ENCODE assay signal across 8 cellular contexts in the genomic region with DNA sequence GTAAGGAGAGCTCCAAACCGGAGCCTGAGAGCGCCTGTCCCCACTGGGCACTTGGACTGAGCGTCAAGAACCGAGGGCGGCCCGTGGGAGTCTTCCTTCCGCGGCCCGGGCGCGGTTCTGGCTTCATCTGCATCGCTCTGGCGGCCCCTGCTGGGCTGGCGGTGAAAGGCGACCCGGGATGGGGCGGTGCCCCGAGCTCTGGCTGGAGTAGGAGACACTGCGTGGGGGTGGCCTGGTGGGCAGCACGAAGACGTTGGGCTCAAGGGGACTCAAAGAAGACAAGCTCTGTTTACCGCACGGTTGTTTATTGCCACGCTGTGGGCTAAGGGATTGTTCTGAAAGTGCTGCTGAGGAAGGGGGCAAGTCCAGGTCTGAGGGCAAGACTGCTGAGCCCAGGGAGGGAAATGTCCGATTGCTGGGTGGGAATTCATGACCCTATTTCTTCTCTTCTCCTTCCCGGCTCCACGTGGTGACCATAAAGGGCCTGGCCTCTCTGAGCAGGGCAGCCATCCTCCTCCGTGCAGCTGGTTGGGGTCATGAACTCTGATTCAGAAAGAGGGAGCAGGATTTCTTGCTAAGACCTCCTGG. TPM values are rescaled to one million over a fixed set of nuclear protein-coding genes. Genes with fewer than 3 reads are reported as not detected.
DNase-seq lines count a peak whose midpoint lies in the region; ATAC-seq and TF ChIP-seq lines count a peak whose summit lies in the region.

No MANE protein-coding gene starts in this region.

- no peaks in the 10 kb centered on the region for H3K9me3 Mint-ChIP-seq in Calu3 (ENCODE audit: low read depth, unreplicated experiment)
- no peaks in the 10 kb centered on the region for H3K9me3 Mint-ChIP-seq in chondrocyte (ENCODE audit: low read depth)

- H3K27ac ChIP-seq in GM23248: no peak overlapping the region
- no peak overlapping the region for H3K27ac ChIP-seq in left lung

- no peaks in the 10 kb centered on the region for H3K36me3 Mint-ChIP-seq in Calu3 (ENCODE audit: insufficient read depth, unreplicated experiment)
- H3K36me3 Mint-ChIP-seq in chondrocyte (ENCODE audit: low read depth): no peaks in the 10 kb centered on the region

- no peaks in the 10 kb centered on the region for H3F3A ChIP-seq in GM23248 (ENCODE audit: insufficient read depth)

- CTCF ChIA-PET in Calu3 (lab: Charles Lee): interaction anchor here (0.6 to 3.8 kb wide), 16 partner anchors 8 to 141 kb away, joined by 3 to 98 read pairs (median 4); no protein-coding TSS in a partner anchor

- H3K4me3 Mint-ChIP-seq in Calu3 (ENCODE audit: low read depth, unreplicated experiment) (peak overlapping the region; percentile 62), chondrocyte (ENCODE audit: unreplicated experiment) (peak overlapping the region; percentile 58)

- DNase-seq in Calu3 (peak; percentile 96), GM23248 (peak; percentile 92), NCI-H1048 (lab: John Stamatoyannopoulos, UW) (peak; percentile 17), chondrocyte (ENCODE audit: low spot score) (peak; percentile 95), left lung (peak; percentile 87 to 99)
- DNase-seq in activated CD4-positive, alpha-beta T cell treated with anti-CD3 and anti-CD28 coated beads for 4 hours: peak; percentile 82 to 89
- peak; percentile 65 for DNase-seq in stimulated activated CD4-positive, alpha-beta T cell treated with anti-CD3 and anti-CD28 coated beads, Interleukin-2, amount 100 ng/mL, for 4 hours (ENCODE audit: low read depth)

- H3K4me1 ChIP-seq in GM23248 (ENCODE audit: insufficient read depth) (peaks cover 18% of the 10 kb centered on the region), left lung (peaks cover 11% of the 10 kb centered on the region in 2 donors)

- no peaks in the 10 kb centered on the region for H3K79me2 ChIP-seq in GM23248 (ENCODE audit: insufficient read depth)

- H3K9me3 ChIP-seq in GM23248 (ENCODE audit: low read depth) (no peaks in the 10 kb centered on the region), left lung (no peaks in the 10 kb centered on the region)

- H3K27me3 Mint-ChIP-seq in Calu3 (ENCODE audit: unreplicated experiment): no peaks in the 10 kb centered on the region
- no peaks in the 10 kb centered on the region for H3K27me3 Mint-ChIP-seq in chondrocyte (ENCODE audit: low read depth)

- H3K9ac ChIP-seq in GM23248: peak overlapping the region; percentile 43

- ATAC-seq in left lung (peak; percentile 99), HG02852 (IDR thresholded peaks at IDR 0.05; ENCODE audit: unreplicated experiment) (no peak)

- H3K4me2 ChIP-seq in GM23248 (ENCODE audit: unreplicated experiment): peak overlapping the region; percentile 41

- H3K27me3 ChIP-seq in GM23248 (replicated peaks; ENCODE audit: insufficient read depth) (no peaks in the 10 kb centered on the region), left lung (no peaks in the 10 kb centered on the region)

- H4K20me1 ChIP-seq in GM23248 (ENCODE audit: insufficient read depth): no peaks in the 10 kb centered on the region

- H3K27ac Mint-ChIP-seq in Calu3 (ENCODE audit: unreplicated experiment) (peak overlapping the region; percentile 82), chondrocyte (ENCODE audit: unreplicated experiment) (peak overlapping the region; percentile 80)

- H3K36me3 ChIP-seq in GM23248 (ENCODE audit: low read depth) (no peaks in the 10 kb centered on the region), left lung (no peaks in the 10 kb centered on the region)

- peak overlapping the region; percentile 90 for H2AFZ ChIP-seq in GM23248

- H3K4me1 Mint-ChIP-seq in Calu3 (ENCODE audit: low read depth, unreplicated experiment): peaks cover 39% of the 10 kb centered on the region
- peaks cover 34% of the 10 kb centered on the region for H3K4me1 Mint-ChIP-seq in chondrocyte (ENCODE audit: low read depth)

- in situ Hi-C loops in GM23248 (cut with MboI): no loop called here

- H3K4me3 ChIP-seq in GM23248: peak overlapping the region; percentile 37
- H3K4me3 ChIP-seq in left lung: peak overlapping the region in 1 of 2 donors; percentile 2

- no TSS peak for BruUV-seq in Calu3 (replicated peaks; lab: Mats Ljungman, UMichigan)

- TF ChIP-seq CTCF in Calu3 (IDR thresholded peaks at IDR 0.05; ENCODE audit: unreplicated experiment) (peak; percentile 97), chondrocyte (IDR thresholded peaks at IDR 0.05) (peak; percentile 100), left lung (IDR thresholded peaks at IDR 0.05) (peak; percentile 88 to 95)

- intact Hi-C loops in Calu3 (cut with micrococcal nuclease; ENCODE audit: unreplicated experiment) (loop anchor here (1.0 kb wide), 1 partner anchor 54 kb away; no protein-coding TSS in a partner anchor), left lung (cut with DNase I) (loop anchor here in 1 of 2 donors (5.0 kb wide), 1 partner anchor 53 kb away; no protein-coding TSS in a partner anchor)

- WGBS in GM23248 (ENCODE audit: low coverage in 1 of 2, low lambda C conversion rate in 2 of 2, missing lambda C conversion rate in 2 of 2), 2 experiments: 2% methylated on average over 26 to 28 of the region's 28 CpGs

- no peaks in the 10 kb centered on the region for H3K9me2 ChIP-seq in GM23248 (ENCODE audit: insufficient read depth)

RNA-seq across cellular contexts. Expression of a gene that starts 29.8 kb away (rescaled TPM):
- 655 and 706 TPM in 2 replicates for total RNA-seq in Calu3 (2022)
- 13.3 and 13.8 TPM in 2 replicates for total RNA-seq in GM23248 (2014; rRNA removed; shearing (Covaris generic))
- 26.0 and 26.1 TPM in 2 replicates for polyA plus RNA-seq in GM23248 (2016; fragmentation: Nextera tagmentation; extraction: Ambion mirVana)
- 54.2 to 84.9 TPM (median 54.8 TPM) in 3 replicates for total RNA-seq in chondrocyte
- total RNA-seq in left lung: 10 to 100 TPM; 26.6 to 29.0 TPM

RNA-seq across cellular contexts. Expression of a gene that starts 57.2 kb away (rescaled TPM):
- 234 and 237 TPM in 2 replicates for total RNA-seq in Calu3 (2022)
- 235 and 265 TPM in 2 replicates for total RNA-seq in GM23248 (2014; rRNA removed; shearing (Covaris generic))
- 177 and 180 TPM in 2 replicates for polyA plus RNA-seq in GM23248 (2016; fragmentation: Nextera tagmentation; extraction: Ambion mirVana)
- total RNA-seq in chondrocyte: 429 to 498 TPM (median 485 TPM) in 3 replicates
- total RNA-seq in left lung: 100 to 1,000 TPM; 179 to 195 TPM

Comparison
In these comparisons a context has a peak if more than half of its experiments do, and no peak if none do; other contexts are left out.
1. DNase-seq: peak in every context shown above with its lines; median percentile 96 in Calu3; 95 in chondrocyte; 93 in left lung; 92 in GM23248; 86 in activated CD4-positive, alpha-beta T cell treated with anti-CD3 and anti-CD28 coated beads for 4 hours; 65 in stimulated activated CD4-positive, alpha-beta T cell treated with anti-CD3 and anti-CD28 coated beads, Interleukin-2, amount 100 ng/mL, for 4 hours; 17 in NCI-H1048.